8 cellular contexts compared by ENCODE assay signal in genomic region chr6:71496018-71496800, GRCh38.
DNase-seq lines count a peak whose midpoint lies in the region; ATAC-seq, FAIRE-seq and TF ChIP-seq lines count a peak whose summit lies in the region.

No MANE protein-coding gene starts in this region.

- intact Hi-C loops in Right ventricle myocardium inferior (cut with DNase I) (loop anchor here (5.0 kb wide), 1 partner anchor 74 kb away; no protein-coding TSS in a partner anchor), left cardiac atrium (cut with DNase I) (no loop called here), psoas muscle (cut with DNase I) (no loop called here)

- no peaks in the 10 kb centered on the region for H3K36me3 ChIP-seq in adipocyte (ENCODE audit: control insufficient read depth, insufficient read depth, low read length, severe bottlenecking)
- H3K36me3 ChIP-seq in psoas muscle (ENCODE audit: insufficient read depth in 1 of 2, low read depth in 1 of 2) = no peaks in the 10 kb centered on the region

- whole genome bisulfite sequencing in psoas muscle, 3 donors = 16 to 22% (median 20%) methylated on average over 5 of the region's 5 CpGs

- DNase-seq in Right ventricle myocardium inferior (ENCODE audit: missing footprints) (peak; percentile 41), left cardiac atrium (no peak), adipocyte (ENCODE audit: low read depth) (peak; percentile 62), psoas muscle (no peak), NCI-H526 (lab: John Stamatoyannopoulos, UW) (no peak), cortex of kidney (lab: John Stamatoyannopoulos, UW) (no peak), frontal cortex (ENCODE audit: low spot score in 2 of 2) (no peak)

- no peak for FAIRE-seq in frontal cortex (lab: Jason Lieb, UNC)

- H3K9ac ChIP-seq in adipocyte (ENCODE audit: low read length) = peak overlapping the region; percentile 72

- ATAC-seq in Right ventricle myocardium inferior = peak; percentile 44
- no peak for ATAC-seq in left cardiac atrium
- peak; percentile 99 for ATAC-seq in HG03097 (IDR thresholded peaks at IDR 0.05; ENCODE audit: low FRiP score, unreplicated experiment)
- peak in 2 of 4 donors; percentile 44 to 59 for ATAC-seq in psoas muscle

- peak overlapping the region; percentile 24 for H3K27ac ChIP-seq in psoas muscle

- peak overlapping the region; percentile 78 for H3K4me3 ChIP-seq in adipocyte (ENCODE audit: low read length)
- H3K4me3 ChIP-seq in psoas muscle = peak overlapping the region; percentile 54

- H3K4me1 ChIP-seq in adipocyte (ENCODE audit: control insufficient read depth, insufficient read depth, low read length) (peaks cover 6% of the 10 kb centered on the region), psoas muscle (peaks cover 7% of the 10 kb centered on the region)

- TF ChIP-seq CTCF in psoas muscle (IDR thresholded peaks at IDR 0.05) = no peak

- H3K9me3 ChIP-seq in adipocyte (ENCODE audit: control insufficient read depth, low read length) (no peaks in the 10 kb centered on the region), psoas muscle (no peaks in the 10 kb centered on the region)

- no peaks in the 10 kb centered on the region for H3K27me3 ChIP-seq in adipocyte (replicated peaks; ENCODE audit: control insufficient read depth, insufficient read depth, low read length)
- no peaks in the 10 kb centered on the region for H3K27me3 ChIP-seq in psoas muscle (ENCODE audit: insufficient read depth in 3 of 3, low read length in 2 of 3)

Comparison
In these comparisons a context has a peak if more than half of its experiments do, and no peak if none do; other contexts are left out.
1. ATAC-seq: peak in Right ventricle myocardium inferior (single experiment) and HG03097 (single experiment); none in left cardiac atrium (0 of 2).
2. DNase-seq: peak in Right ventricle myocardium inferior (single experiment) and adipocyte (single experiment); none in left cardiac atrium (single experiment), psoas muscle (0 of 2), NCI-H526 (0 of 2), cortex of kidney (single experiment) and frontal cortex (0 of 2).